In the genomic region with DNA sequence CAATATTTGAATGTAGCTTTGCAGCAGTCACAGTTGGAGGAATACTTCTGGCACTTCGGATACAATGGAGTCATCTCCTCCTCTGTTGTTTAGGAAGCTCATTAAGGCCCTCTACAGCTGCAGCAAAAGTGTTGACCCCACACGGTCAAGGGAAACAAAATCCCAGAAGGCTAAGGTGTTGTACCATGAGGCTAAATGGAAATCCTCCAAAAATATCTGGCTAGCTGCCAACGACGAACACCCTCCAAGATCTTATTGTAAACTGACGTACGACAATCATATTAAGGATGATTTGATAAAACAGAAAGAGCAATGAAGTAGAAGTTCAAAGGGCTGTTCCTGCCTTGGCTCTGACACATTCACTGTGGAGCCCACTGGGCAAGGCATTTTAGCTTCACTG, we compare ENCODE assay signal across 23 cellular contexts. TPM values are rescaled to one million over a fixed set of nuclear protein-coding genes. Genes with fewer than 3 reads are reported as not detected.
DNase-seq lines count a peak whose midpoint lies in the region; ATAC-seq and TF ChIP-seq lines count a peak whose summit lies in the region.
"Had no signal": no experiment of that assay in that cellular context is flagged by ENCODE, and none has a peak within 500 bp of the region (broad histone marks: within the 10 kb centered on the region; RNA-seq: fewer than 3 reads in every experiment).

No MANE protein-coding gene starts in this region.

- peaks cover 9 to 11% of the 10 kb centered on the region in 2 donors for H3K36me3 Mint-ChIP-seq in CD4-positive, alpha-beta memory T cell

- DNase-seq in CD4-positive, alpha-beta memory T cell: no peak
- DNase-seq in DND-41 (no peak), NCI-H345 (lab: John Stamatoyannopoulos, UW) (peak; percentile 43), erythroblast (lab: John Stamatoyannopoulos, UW) (peak; percentile 7 to 9), HAP-1 (ENCODE audit: low spot score in 2 of 2) (no peak), MG63 (no peak), middle frontal gyrus (ENCODE audit: extremely low spot score, low spot score) (no peak)
- DNase-seq: activated CD4-positive, alpha-beta T cell treated with anti-CD3 and anti-CD28 coated beads for 1 hour; brain microvascular endothelial cell; effector memory CD8-positive, alpha-beta T cell; HCEC 1CT; KG1; lower lobe of right lung; MV-4-11; NCI-H2081 treated with DMSO at 0.1 percent for 48 hours; NK-92 treated with Interleukin-12 subunit alpha and Interleukin-12 subunit beta, amount 100 ng/mL, for 24 hours; occipital lobe; SIG-M5; spleen; stimulated activated CD4-positive, alpha-beta T cell treated with anti-CD3 and anti-CD28 coated beads, Interleukin-4, amount 100 ng/mL, for 1 hour; stimulated activated naive CD4-positive, alpha-beta T cell treated with Interleukin-2 at 50 U/mL for 16 hours had no signal

- intact Hi-C loops in CD4-positive, alpha-beta memory T cell (cut with micrococcal nuclease): loop anchor here (10.0 kb wide), 2 partner anchors 171 to 269 kb away; partner anchors contain the start of genes ATM, DDX10 and NPAT

- peak overlapping the region in 4 of 7 donors; percentile 12 to 65 (median 34) for H3K27ac Mint-ChIP-seq in CD4-positive, alpha-beta memory T cell

- in situ Hi-C loops in HAP-1 (cut with MboI; ENCODE audit: low sequenced_read_pairs): loop anchor here (10.0 kb wide), 1 partner anchor 269 kb away; the partner anchor contains the start of genes ATM and NPAT

- CTCF ChIA-PET in CD4-positive, alpha-beta memory T cell (lab: Charles Lee; ENCODE audit: partially characterized antibody): no interaction called here

- peak overlapping the region; percentile 38 for H3K4me2 ChIP-seq in DND-41 (ENCODE audit: insufficient read depth, low read length)

- no peak for ATAC-seq in DND-41 (ENCODE audit: insufficient read depth, low read depth)
- ATAC-seq: effector memory CD8-positive, alpha-beta T cell; lower lobe of right lung had no signal

- H3K36me3 ChIP-seq in CD4-positive, alpha-beta memory T cell (ENCODE audit: insufficient read depth, low read length): no peaks in the 10 kb centered on the region
- peaks cover 40% of the 10 kb centered on the region for H3K36me3 ChIP-seq in DND-41 (ENCODE audit: insufficient read depth, low read length)
- peaks cover 10% of the 10 kb centered on the region for H3K36me3 ChIP-seq in HAP-1 (replicated peaks)
- H3K36me3 ChIP-seq in MG63: peaks cover 16% of the 10 kb centered on the region
- H3K36me3 ChIP-seq: thoracic aorta had no signal

- POLR2A ChIA-PET in CD4-positive, alpha-beta memory T cell (lab: Charles Lee; ENCODE audit: partially characterized antibody): interaction anchor here (1.0 kb wide), 1 partner anchor 27 kb away, joined by 3 read pairs; the partner anchor contains the start of gene C11orf65

- no peak overlapping the region for H2AFZ ChIP-seq in DND-41 (ENCODE audit: low read depth, low read length)

- H4K20me1 ChIP-seq in DND-41 (ENCODE audit: insufficient read depth, low read length): no peaks in the 10 kb centered on the region

- no peak overlapping the region for H3K9ac ChIP-seq in DND-41 (ENCODE audit: low read depth, low read length)

- H3K4me3 Mint-ChIP-seq in CD4-positive, alpha-beta memory T cell: no peak overlapping the region
- H3K4me3 Mint-ChIP-seq: effector memory CD8-positive, alpha-beta T cell had no signal

- no peaks in the 10 kb centered on the region for H3K27me3 Mint-ChIP-seq in CD4-positive, alpha-beta memory T cell
- H3K27me3 Mint-ChIP-seq: effector memory CD8-positive, alpha-beta T cell had no signal

- no peak overlapping the region for H3K27ac ChIP-seq in CD4-positive, alpha-beta memory T cell (ENCODE audit: low read depth, low read length)
- H3K27ac ChIP-seq in DND-41 (ENCODE audit: low read length): no peak overlapping the region
- H3K27ac ChIP-seq: brain microvascular endothelial cell, esophagus muscularis mucosa, lower lobe of right lung, spleen, thoracic aorta had no signal

- H3K27me3 ChIP-seq in CD4-positive, alpha-beta memory T cell (ENCODE audit: insufficient read depth, low read length): no peaks in the 10 kb centered on the region
- no peaks in the 10 kb centered on the region for H3K27me3 ChIP-seq in DND-41 (ENCODE audit: insufficient read depth, low read length, poor library complexity)
- no peaks in the 10 kb centered on the region for H3K27me3 ChIP-seq in HAP-1 (ENCODE audit: low read depth)
- no peaks in the 10 kb centered on the region for H3K27me3 ChIP-seq in MG63
- H3K27me3 ChIP-seq: brain microvascular endothelial cell, esophagus muscularis mucosa, spleen had no signal

- peaks cover 11% of the 10 kb centered on the region for H3K4me1 ChIP-seq in CD4-positive, alpha-beta memory T cell (ENCODE audit: insufficient read depth, low read length)
- H3K4me1 ChIP-seq in DND-41 (ENCODE audit: insufficient read depth, low read length) (peaks cover 47% of the 10 kb centered on the region), HAP-1 (peaks cover 16% of the 10 kb centered on the region)

- no peaks in the 10 kb centered on the region for H3K9me3 ChIP-seq in CD4-positive, alpha-beta memory T cell (ENCODE audit: control insufficient read depth in 1 of 2, low read length in 2 of 2)
- H3K9me3 ChIP-seq in DND-41 (ENCODE audit: insufficient read depth, low read length, severe bottlenecking) (no peaks in the 10 kb centered on the region), HAP-1 (no peaks in the 10 kb centered on the region), MG63 (no peaks in the 10 kb centered on the region)
- H3K9me3 ChIP-seq: esophagus muscularis mucosa, lower lobe of right lung, spleen, thoracic aorta had no signal

- H3K79me2 ChIP-seq in DND-41 (ENCODE audit: insufficient read depth, low read length): peaks cover 82% of the 10 kb centered on the region

- no peak for TF ChIP-seq POLR2A in erythroblast (IDR thresholded peaks at IDR 0.05; ENCODE audit: low read length)

- no peak overlapping the region for H3K4me3 ChIP-seq in CD4-positive, alpha-beta memory T cell (ENCODE audit: low read length in 2 of 2)
- H3K4me3 ChIP-seq in DND-41 (ENCODE audit: low read depth in 1 of 2, low read length in 2 of 2) (no peak overlapping the region), HAP-1 (no peak overlapping the region), MG63 (no peak overlapping the region)
- H3K4me3 ChIP-seq: esophagus muscularis mucosa, lower lobe of right lung, spleen, thoracic aorta had no signal

- H3K9me3 Mint-ChIP-seq in CD4-positive, alpha-beta memory T cell: peaks cover 0 to 2% (median 0%) of the 10 kb centered on the region in 8 donors
- H3K9me3 Mint-ChIP-seq: effector memory CD8-positive, alpha-beta T cell had no signal

- TF ChIP-seq CTCF in DND-41 (IDR thresholded peaks at IDR 0.05; ENCODE audit: borderline replicate concordance, extremely low read depth, low read length, poor library complexity, severe bottlenecking): no peak

- H3K4me1 Mint-ChIP-seq in CD4-positive, alpha-beta memory T cell: peaks cover 23 to 32% (median 29%) of the 10 kb centered on the region in 4 donors

RNA-seq across cellular contexts. Expression of gene POGLUT3, which starts 4.0 kb away (rescaled TPM):
- 1 to 10 TPM; 7.2 to 7.6 TPM for total RNA-seq in CD4-positive, alpha-beta memory T cell
- 10 to 100 TPM; 11.0 to 12.3 TPM for polyA plus RNA-seq in CD4-positive, alpha-beta memory T cell
- 20.6 and 24.7 TPM in 2 replicates for total RNA-seq in MG63 (2014; rRNA removed; shearing (Covaris generic); ENCODE audit: low replicate concordance)

RNA-seq across cellular contexts. Expression of gene C11orf65, which starts 26.9 kb away (rescaled TPM):
- total RNA-seq in CD4-positive, alpha-beta memory T cell: under 1 TPM; 0.30 to 0.93 TPM
- 1 to 10 TPM in 1 of 2 donors, not detected in 1; 1.0 TPM for polyA plus RNA-seq in CD4-positive, alpha-beta memory T cell
- total RNA-seq in MG63 (2014; rRNA removed; shearing (Covaris generic); ENCODE audit: low replicate concordance): 0.92 TPM in 1 of 2 replicates, not detected in the other
- total RNA-seq: thoracic aorta had no signal

Comparison
In these comparisons a context has a peak if more than half of its experiments do, and no peak if none do; other contexts are left out.
1. DNase-seq: peak in NCI-H345 (single experiment) and erythroblast (2 of 2); none in CD4-positive, alpha-beta memory T cell (0 of 5), DND-41 (single experiment), HAP-1 (0 of 2), MG63 (single experiment) and middle frontal gyrus (single experiment).